Comparison of ENCODE assay signal across 15 cellular contexts in genomic region chr11:123209591-123209990, GRCh38.
"Had no signal": no experiment of that assay in that cellular context is flagged by ENCODE, and none has a peak within 500 bp of the region (broad histone marks: within the 10 kb centered on the region; RNA-seq: fewer than 3 reads in every experiment).

No MANE protein-coding gene starts in this region.

- DNase-seq: activated CD4-positive, alpha-beta T cell treated with anti-CD3 and anti-CD28 coated beads, Interleukin-2, amount 50 U/mL, for 4 hours; activated CD4-positive, CD25-positive, alpha-beta regulatory T cell treated with anti-CD3 and anti-CD28 coated beads, Interleukin-2, amount 50 U/mL, for 72 hours; activated effector memory CD4-positive, alpha-beta T cell treated with Interleukin-2 at 50 U/mL for 16 hours; activated T-cell treated with anti-CD3 and anti-CD28 coated beads, Interleukin-2, amount 50 U/mL, for 1 hour; effector memory CD4-positive, alpha-beta T cell; gastrocnemius medialis; left ventricle myocardium inferior; mesenchymal stem cell; posterior cingulate gyrus; right cardiac atrium; stimulated activated naive B cell treated with anti-CD40 and anti-IgM and Interleukin-4, amounts not matched to agents 10 μg/mL and 1 μg/mL and 100 μg/mL, for 72 hours; upper lobe of left lung had no signal

- H3K9me3 Mint-ChIP-seq: activated naive CD4-positive, alpha-beta T cell treated with anti-CD3 and anti-CD28 coated beads, Interleukin-2, amount 50 U/mL, for 24 hours; central memory CD8-positive, alpha-beta T cell; stimulated activated naive B cell treated with anti-CD40 and anti-IgM and Interleukin-4, amounts not matched to agents 10 μg/mL and 1 μg/mL and 100 μg/mL, for 72 hours had no signal

- H3K4me3 ChIP-seq: gastrocnemius medialis, left ventricle myocardium inferior, smooth muscle cell, upper lobe of left lung had no signal

- H3K27ac ChIP-seq: gastrocnemius medialis, left ventricle myocardium inferior, upper lobe of left lung had no signal

- ATAC-seq: gastrocnemius medialis; right cardiac atrium; stimulated activated naive B cell treated with anti-CD40 and anti-IgM and Interleukin-4, amounts not matched to agents 10 μg/mL and 1 μg/mL and 100 μg/mL, for 72 hours had no signal

- H3K36me3 ChIP-seq: gastrocnemius medialis, left ventricle myocardium inferior, upper lobe of left lung had no signal

- H3K4me1 Mint-ChIP-seq: activated naive CD4-positive, alpha-beta T cell treated with anti-CD3 and anti-CD28 coated beads, Interleukin-2, amount 50 U/mL, for 24 hours; central memory CD8-positive, alpha-beta T cell; stimulated activated naive B cell treated with anti-CD40 and anti-IgM and Interleukin-4, amounts not matched to agents 10 μg/mL and 1 μg/mL and 100 μg/mL, for 72 hours had no signal

- H3K4me3 Mint-ChIP-seq: activated naive CD4-positive, alpha-beta T cell treated with anti-CD3 and anti-CD28 coated beads, Interleukin-2, amount 50 U/mL, for 24 hours; central memory CD8-positive, alpha-beta T cell; stimulated activated naive B cell treated with anti-CD40 and anti-IgM and Interleukin-4, amounts not matched to agents 10 μg/mL and 1 μg/mL and 100 μg/mL, for 72 hours had no signal

- H3K36me3 Mint-ChIP-seq: activated naive CD4-positive, alpha-beta T cell treated with anti-CD3 and anti-CD28 coated beads, Interleukin-2, amount 50 U/mL, for 24 hours; stimulated activated naive B cell treated with anti-CD40 and anti-IgM and Interleukin-4, amounts not matched to agents 10 μg/mL and 1 μg/mL and 100 μg/mL, for 72 hours had no signal

- H3K9me3 ChIP-seq: gastrocnemius medialis, left ventricle myocardium inferior, upper lobe of left lung had no signal

- H3K27me3 ChIP-seq: upper lobe of left lung had no signal

- H3K27ac Mint-ChIP-seq: activated naive CD4-positive, alpha-beta T cell treated with anti-CD3 and anti-CD28 coated beads, Interleukin-2, amount 50 U/mL, for 24 hours; stimulated activated naive B cell treated with anti-CD40 and anti-IgM and Interleukin-4, amounts not matched to agents 10 μg/mL and 1 μg/mL and 100 μg/mL, for 72 hours had no signal

- H3K4me1 ChIP-seq: gastrocnemius medialis, left ventricle myocardium inferior, upper lobe of left lung had no signal
